16 cellular contexts compared by ENCODE assay signal in genomic region chr11:2091112-2091746, GRCh38. TPM values are rescaled to one million over a fixed set of nuclear protein-coding genes. Genes with fewer than 3 reads are reported as not detected.
DNase-seq lines count a peak whose midpoint lies in the region; ATAC-seq and TF ChIP-seq lines count a peak whose summit lies in the region.
"Had no signal": no experiment of that assay in that cellular context is flagged by ENCODE, and none has a peak within 500 bp of the region (broad histone marks: within the 10 kb centered on the region; RNA-seq: fewer than 3 reads in every experiment).

No MANE protein-coding gene starts in this region.

- intact Hi-C loops in lower lobe of right lung (cut with DNase I) (no loop called here), PC-3 (cut with micrococcal nuclease) (no loop called here)

- H3K4me1 ChIP-seq in lower lobe of right lung (no peaks in the 10 kb centered on the region), PC-3 (ENCODE audit: insufficient read depth, low read length) (peaks cover 21% of the 10 kb centered on the region)

- H3K4me3 Mint-ChIP-seq in T-helper 17 cell: no peak overlapping the region

- H2AFZ ChIP-seq in PC-3 (ENCODE audit: low read length): no peak overlapping the region

- H3K9ac ChIP-seq in PC-3 (ENCODE audit: low read length): no peak overlapping the region

- no TSS peak for BruUV-seq in PC-3 (replicated peaks; lab: Mats Ljungman, UMichigan)

- H3K27me3 ChIP-seq in lower lobe of right lung (ENCODE audit: low read depth) (peaks cover 10% of the 10 kb centered on the region), PC-3 (ENCODE audit: low read length) (no peaks in the 10 kb centered on the region)

- no peak overlapping the region for H3K4me3 ChIP-seq in lower lobe of right lung
- no peak overlapping the region for H3K4me3 ChIP-seq in PC-3 (ENCODE audit: low read length)

- no peaks in the 10 kb centered on the region for H3K36me3 Mint-ChIP-seq in T-helper 17 cell (ENCODE audit: low read depth)

- no peaks in the 10 kb centered on the region for H3K36me3 ChIP-seq in lower lobe of right lung
- no peaks in the 10 kb centered on the region for H3K36me3 ChIP-seq in PC-3 (ENCODE audit: low read depth, low read length)

- H3K9me2 ChIP-seq in PC-3 (replicated peaks; ENCODE audit: low read length): no peaks in the 10 kb centered on the region

- H3K9me3 ChIP-seq in T-helper 17 cell (ENCODE audit: control insufficient read depth, low read length, poor library complexity, severe bottlenecking) (no peaks in the 10 kb centered on the region), lower lobe of right lung (no peaks in the 10 kb centered on the region), PC-3 (ENCODE audit: low read length) (no peaks in the 10 kb centered on the region)

- ATAC-seq in activated CD4-positive, CD25-positive, alpha-beta regulatory T cell treated with anti-CD3 and anti-CD28 coated beads, Interleukin-2, amount 50 U/mL, for 24 hours: no peak
- no peak for ATAC-seq in T-helper 17 cell
- no peak for ATAC-seq in lower lobe of right lung
- no peak for ATAC-seq in PC-3

- peaks cover 10% of the 10 kb centered on the region for H3K27me3 Mint-ChIP-seq in T-helper 17 cell

- no peak for TF ChIP-seq CTCF in lower lobe of right lung (IDR thresholded peaks at IDR 0.05)
- TF ChIP-seq CTCF in PC-3 (conservative IDR thresholded peaks at IDR 0.05; ENCODE audit: low read depth, low read length): no peak

- peak overlapping the region; percentile 63 for H3K27ac Mint-ChIP-seq in T-helper 17 cell

- H3K79me2 ChIP-seq in PC-3 (ENCODE audit: low read length): no peaks in the 10 kb centered on the region

- H3K4me1 Mint-ChIP-seq in T-helper 17 cell: peaks cover 16% of the 10 kb centered on the region

- H3K27ac ChIP-seq in lower lobe of right lung (no peak overlapping the region), PC-3 (ENCODE audit: low read length) (no peak overlapping the region)
- H3K27ac ChIP-seq: 22Rv1 had no signal

- H3K4me2 ChIP-seq in PC-3 (ENCODE audit: low read length): no peak overlapping the region

- no peaks in the 10 kb centered on the region for H4K20me1 ChIP-seq in PC-3 (ENCODE audit: low read length)

- H3F3A ChIP-seq in PC-3 (ENCODE audit: low read length, unreplicated experiment): no peaks in the 10 kb centered on the region

- DNase-seq in activated CD4-positive, CD25-positive, alpha-beta regulatory T cell treated with anti-CD3 and anti-CD28 coated beads, Interleukin-2, amount 50 U/mL, for 72 hours: peak; percentile 16
- DNase-seq in T-helper 17 cell (peak in 1 of 3 donors; percentile 3), lower lobe of right lung (peak; percentile 12), NCI-H1417 treated with DMSO at 0.1 percent for 48 hours (lab: John Stamatoyannopoulos, UW) (no peak), AG20443 (ENCODE audit: low spot score) (no peak), PC-3 (no peak)
- DNase-seq in stimulated activated CD8-positive, alpha-beta memory T cell treated with anti-CD3 and anti-CD28 coated beads, Interleukin-4, amount 100 ng/mL, for 48 hours: peak; percentile 13
- DNase-seq: COR-L47, DMS 273 treated with DMSO at 0.1 percent for 48 hours, DND-41, NCI-H1105, NCI-H1694 treated with DMSO at 0.1 percent for 48 hours, SHP77 treated with DMSO at 0.1 percent for 48 hours had no signal

- POLR2A ChIA-PET in PC-3 (lab: Charles Lee; ENCODE audit: unreplicated experiment): no interaction called here

- CTCF ChIA-PET in PC-3 (lab: Charles Lee): interaction anchor here (0.6 kb wide), 1 partner anchor 454 kb away, joined by 3 read pairs; no protein-coding TSS in a partner anchor

RNA-seq across cellular contexts. Expression of gene IGF2, which starts 48.0 kb away (rescaled TPM):
- total RNA-seq in T-helper 17 cell: under 1 TPM; 0.21 to 0.77 TPM
- total RNA-seq in lower lobe of right lung: 33.9 TPM
- 5.0 and 5.1 TPM in 2 replicates for total RNA-seq in PC-3 (2014; rRNA removed)
- total RNA-seq: G401 had no signal

Comparison
In these comparisons a context has a peak if more than half of its experiments do, and no peak if none do; other contexts are left out.
1. DNase-seq: peak in activated CD4-positive, CD25-positive, alpha-beta regulatory T cell treated with anti-CD3 and anti-CD28 coated beads, Interleukin-2, amount 50 U/mL, for 72 hours (single experiment), lower lobe of right lung (single experiment) and stimulated activated CD8-positive, alpha-beta memory T cell treated with anti-CD3 and anti-CD28 coated beads, Interleukin-4, amount 100 ng/mL, for 48 hours (single experiment); none in NCI-H1417 treated with DMSO at 0.1 percent for 48 hours (single experiment), AG20443 (single experiment) and PC-3 (single experiment).